ENCODE assay signal across 6 cellular contexts in genomic region chr2:27042159-27042661, GRCh38. TPM values are rescaled to one million over a fixed set of nuclear protein-coding genes. Genes with fewer than 3 reads are reported as not detected.
DNase-seq lines count a peak whose midpoint lies in the region; ATAC-seq and TF ChIP-seq lines count a peak whose summit lies in the region.

No MANE protein-coding gene starts in this region.

- no peak overlapping the region for H2AFZ ChIP-seq in SU-DHL-6 (ENCODE audit: low read depth, low read length, severe bottlenecking)

- no peaks in the 10 kb centered on the region for H3K9me2 ChIP-seq in SU-DHL-6 (replicated peaks; ENCODE audit: insufficient read depth, low read length)

- H3K9me3 Mint-ChIP-seq in CD8-positive, alpha-beta T cell: no peaks in the 10 kb centered on the region

- TF ChIP-seq CTCF in CD8-positive, alpha-beta T cell (IDR thresholded peaks at IDR 0.05): no peak
- no peak for TF ChIP-seq CTCF in SU-DHL-6 (IDR thresholded peaks at IDR 0.05; ENCODE audit: insufficient read depth, low read length, poor library complexity, severe bottlenecking)

- peak overlapping the region; percentile 16 for H3K27ac Mint-ChIP-seq in CD8-positive, alpha-beta T cell

- CTCF ChIA-PET in CD8-positive, alpha-beta T cell (lab: Charles Lee): interaction anchor here (1.0 kb wide), 1 partner anchor 13 kb away, joined by 5 read pairs; no protein-coding TSS in a partner anchor

- H3K79me2 ChIP-seq in SU-DHL-6 (ENCODE audit: insufficient read depth, low read length): no peaks in the 10 kb centered on the region

- no peak overlapping the region for H3K4me3 Mint-ChIP-seq in CD8-positive, alpha-beta T cell

- DNase-seq in CD8-positive, alpha-beta T cell: no peak
- DNase-seq in stimulated activated CD4-positive, alpha-beta T cell treated with anti-CD3 and anti-CD28 coated beads, Interleukin-2, amount 100 ng/mL, for 24 hours: no peak
- DNase-seq in medulla oblongata (ENCODE audit: extremely low spot score): no peak
- DNase-seq in HCEC 1CT: no peak

- H3K4me1 ChIP-seq in CD8-positive, alpha-beta T cell (ENCODE audit: insufficient read depth, low read length): no peaks in the 10 kb centered on the region

- no peaks in the 10 kb centered on the region for H3K27me3 Mint-ChIP-seq in CD8-positive, alpha-beta T cell (ENCODE audit: low read depth)

- no peak overlapping the region for H3K4me2 ChIP-seq in SU-DHL-6 (ENCODE audit: low read depth, low read length, poor library complexity, severe bottlenecking)

- H3K36me3 Mint-ChIP-seq in CD8-positive, alpha-beta T cell: peaks cover 50% of the 10 kb centered on the region

- H3F3A ChIP-seq in SU-DHL-6 (ENCODE audit: insufficient read depth): peaks cover 2% of the 10 kb centered on the region; the same call in 1 of the 2 replicates

- no peak for ATAC-seq in CD8-positive, alpha-beta T cell
- peak; percentile 74 for ATAC-seq in GM21576 (IDR thresholded peaks at IDR 0.05; ENCODE audit: unreplicated experiment)

- POLR2A ChIA-PET in CD8-positive, alpha-beta T cell (lab: Charles Lee): interaction anchor here (4.4 kb wide), 1 partner anchor 8 kb away, joined by 17 read pairs; the partner anchor contains the start of gene AGBL5

- H3K36me3 ChIP-seq in CD8-positive, alpha-beta T cell (ENCODE audit: insufficient read depth, low read length): peaks cover 23% of the 10 kb centered on the region
- H3K36me3 ChIP-seq in SU-DHL-6 (ENCODE audit: low read length): no peaks in the 10 kb centered on the region

- H4K20me1 ChIP-seq in SU-DHL-6 (ENCODE audit: low read depth, low read length): no peaks in the 10 kb centered on the region

- no peak overlapping the region for H3K4me3 ChIP-seq in CD8-positive, alpha-beta T cell (ENCODE audit: low read depth, low read length)
- no peak overlapping the region for H3K4me3 ChIP-seq in SU-DHL-6 (ENCODE audit: insufficient read depth, low read length, poor library complexity, severe bottlenecking)

- H3K9ac ChIP-seq in SU-DHL-6 (ENCODE audit: low read length): no peak overlapping the region

- intact Hi-C loops in CD8-positive, alpha-beta T cell (cut with DNase I, micrococcal nuclease): loop anchor here in 1 of 2 experiments (10.0 kb wide), 1 partner anchor 1057 kb away; the partner anchor contains the start of gene KIF3C

- no peaks in the 10 kb centered on the region for H3K9me3 ChIP-seq in CD8-positive, alpha-beta T cell (ENCODE audit: low read length)
- no peaks in the 10 kb centered on the region for H3K9me3 ChIP-seq in SU-DHL-6 (ENCODE audit: insufficient read depth, low read length)

- no peaks in the 10 kb centered on the region for H3K4me1 Mint-ChIP-seq in CD8-positive, alpha-beta T cell (ENCODE audit: low read depth)

- H3K27ac ChIP-seq in CD8-positive, alpha-beta T cell (ENCODE audit: low read depth, low read length): no peak overlapping the region
- H3K27ac ChIP-seq in SU-DHL-6 (ENCODE audit: low read depth, low read length): peak overlapping the region; percentile 14; the same call in 1 of the 2 replicates

- H3K27me3 ChIP-seq in CD8-positive, alpha-beta T cell (ENCODE audit: insufficient read depth, low read length): no peaks in the 10 kb centered on the region
- no peaks in the 10 kb centered on the region for H3K27me3 ChIP-seq in SU-DHL-6 (ENCODE audit: low read length)

RNA-seq across cellular contexts. Expression of gene AGBL5, which starts 9.3 kb away (rescaled TPM):
- 1 to 10 TPM; 8.0 to 9.7 TPM for total RNA-seq in CD8-positive, alpha-beta T cell

RNA-seq across cellular contexts. Expression of gene TMEM214, which starts 9.4 kb away (rescaled TPM):
- total RNA-seq in CD8-positive, alpha-beta T cell: 10 to 100 TPM; 26.5 to 27.4 TPM

RNA-seq across cellular contexts. Expression of gene OST4, which starts 29.2 kb away (rescaled TPM):
- 100 to 1,000 TPM; 252 to 260 TPM for total RNA-seq in CD8-positive, alpha-beta T cell

RNA-seq across cellular contexts. Expression of gene EMILIN1, which starts 36.2 kb away (rescaled TPM):
- total RNA-seq in CD8-positive, alpha-beta T cell: under 1 TPM in 1 of 2 experiments, not detected in 1; 0.11 TPM

RNA-seq across cellular contexts. Expression of gene KHK, which starts 44.4 kb away (rescaled TPM):
- total RNA-seq in CD8-positive, alpha-beta T cell: 1 to 10 TPM in 1 of 2 experiments, under 1 TPM in 1; 0.42 to 1.9 TPM
